In genomic region chr7:73536479-73536878, GRCh38 we compare ENCODE assay signal across 18 cellular contexts. TPM values are rescaled to one million over a fixed set of nuclear protein-coding genes. Genes with fewer than 3 reads are reported as not detected.
A peak's percentile ranks its signal among the peaks of the same experiment; 100 is the strongest.
DNase-seq lines count a peak whose midpoint lies in the region; ATAC-seq, FAIRE-seq and TF ChIP-seq lines count a peak whose summit lies in the region.
"Had no signal": no experiment of that assay in that cellular context is flagged by ENCODE, and none has a peak within 500 bp of the region (broad histone marks: within the 10 kb centered on the region; RNA-seq: fewer than 3 reads in every experiment).

No MANE protein-coding gene starts in this region.

- no peak overlapping the region for H3K4me3 ChIP-seq in cardiac muscle cell
- H3K4me3 ChIP-seq in right atrium auricular region, result no peak overlapping the region
- H3K4me3 ChIP-seq in GM12878, result no peak overlapping the region
- no peak overlapping the region for H3K4me3 ChIP-seq in lower lobe of right lung
- H3K4me3 ChIP-seq in tibial nerve, result no peak overlapping the region
- H3K4me3 ChIP-seq in SK-N-SH (ENCODE audit: low read depth in 2 of 2, low read length in 1 of 2), result no peak overlapping the region
- H3K4me3 ChIP-seq: A549; BLaER1 treated with 17β-estradiol and CSF1 and Interleukin-3, amounts not matched to agents 10 nM and 100 nM had no signal

- H3K9me2 ChIP-seq in SK-N-SH, result no peaks in the 10 kb centered on the region

- TF ChIP-seq EP300 in GM12878 (IDR thresholded peaks at IDR 0.05; ENCODE audit: borderline replicate concordance in 1 of 2, control insufficient read depth in 1 of 2, low read depth in 2 of 2, low read length in 2 of 2) (no peak), tibial nerve (IDR thresholded peaks at IDR 0.05) (no peak), SK-N-SH (IDR thresholded peaks at IDR 0.05; ENCODE audit: borderline replicate concordance in 1 of 2, low read depth in 1 of 2, low read length in 1 of 2) (no peak)

- H4K20me1 ChIP-seq in GM12878 (ENCODE audit: control insufficient read depth, insufficient read depth) (no peaks in the 10 kb centered on the region), SK-N-SH (ENCODE audit: insufficient read depth) (no peaks in the 10 kb centered on the region)

- SMC1A ChIA-PET in GM12878 (lab: Charles Lee; ENCODE audit: uncharacterized antibody, unreplicated experiment), result interaction anchor here (1.0 kb wide), 1 partner anchor 13 kb away, joined by 3 read pairs; no protein-coding TSS in a partner anchor

- BruUV-seq in GM12878 (replicated peaks; lab: Mats Ljungman, UMichigan), result TSS peak; percentile 53

- intact Hi-C loops in GM12878 (cut with micrococcal nuclease; ENCODE audit: unreplicated experiment) (no loop called here), lower lobe of right lung (cut with DNase I) (no loop called here)

- in situ Hi-C loops in GM12878 (cut with MboI), result no loop called here

- CTCF ChIA-PET in GM12878 (lab: Yijun Ruan, JAX), result interaction anchor here (0.7 kb wide), 1 partner anchor 15 kb away, joined by 4 read pairs; the partner anchor contains the start of gene BAZ1B
- CTCF ChIA-PET in SK-N-SH (lab: Yijun Ruan, JAX), result interaction anchor here (0.7 to 1.2 kb wide), 4 partner anchors 9 to 71 kb away, joined by 3 to 4 read pairs (median 3); no protein-coding TSS in a partner anchor

- no peaks in the 10 kb centered on the region for H3K4me1 ChIP-seq in cardiac muscle cell (ENCODE audit: low read depth)
- no peaks in the 10 kb centered on the region for H3K4me1 ChIP-seq in right atrium auricular region
- H3K4me1 ChIP-seq in GM12878 (ENCODE audit: control insufficient read depth, insufficient read depth, low read length), result no peaks in the 10 kb centered on the region
- no peaks in the 10 kb centered on the region for H3K4me1 ChIP-seq in lower lobe of right lung
- H3K4me1 ChIP-seq in tibial nerve, result no peaks in the 10 kb centered on the region
- no peaks in the 10 kb centered on the region for H3K4me1 ChIP-seq in SK-N-SH (ENCODE audit: control insufficient read depth in 1 of 2, insufficient read depth in 2 of 2, low read depth in 1 of 2, low read length in 1 of 2)
- H3K4me1 ChIP-seq: A549; BLaER1 treated with 17β-estradiol and CSF1 and Interleukin-3, amounts not matched to agents 10 nM and 100 nM had no signal

- TF ChIP-seq CTCF in cardiac muscle cell (IDR thresholded peaks at IDR 0.05; ENCODE audit: low read depth, low read length) (no peak), right atrium auricular region (IDR thresholded peaks at IDR 0.05) (no peak), GM12878 (IDR thresholded peaks at IDR 0.05 in 2 of 3, conservative IDR thresholded peaks at IDR 0.05 in 1 of 3; ENCODE audit: control insufficient read depth in 2 of 3, extremely low read depth in 1 of 3, insufficient read depth in 1 of 3, low read depth in 3 of 3, low read length in 3 of 3) (no peak), lower lobe of right lung (IDR thresholded peaks at IDR 0.05) (no peak), tibial nerve (IDR thresholded peaks at IDR 0.05) (no peak), SK-N-SH (IDR thresholded peaks at IDR 0.05) (no peak)

- RAD21 ChIA-PET in GM12878 (lab: Charles Lee; ENCODE audit: unreplicated experiment), result interaction anchor here (0.6 kb wide), 1 partner anchor 9 kb away, joined by 4 read pairs; no protein-coding TSS in a partner anchor

- peaks cover 32% of the 10 kb centered on the region for H3K36me3 ChIP-seq in cardiac muscle cell
- H3K36me3 ChIP-seq in right atrium auricular region, result peaks cover 63% of the 10 kb centered on the region
- H3K36me3 ChIP-seq in GM12878 (ENCODE audit: control insufficient read depth in 2 of 2, insufficient read depth in 2 of 2, low read length in 1 of 2), result peaks cover 21 to 23% of the 10 kb centered on the region in 2 experiments
- peaks cover 79% of the 10 kb centered on the region for H3K36me3 ChIP-seq in lower lobe of right lung
- H3K36me3 ChIP-seq in tibial nerve, result peaks cover 3 to 98% (median 32%) of the 10 kb centered on the region in 3 donors
- H3K36me3 ChIP-seq in SK-N-SH (replicated peaks in 1 of 2; ENCODE audit: control insufficient read depth in 1 of 2, insufficient read depth in 2 of 2, low read length in 1 of 2), result peaks cover 32 to 46% of the 10 kb centered on the region in 2 experiments

- H3K79me2 ChIP-seq in GM12878 (ENCODE audit: control insufficient read depth, insufficient read depth, low read length) (no peaks in the 10 kb centered on the region), SK-N-SH (ENCODE audit: insufficient read depth) (peaks cover 19% of the 10 kb centered on the region; the same call in 1 of the 2 replicates)

- H3K4me2 ChIP-seq in GM12878 (ENCODE audit: control insufficient read depth, insufficient read depth) (no peak overlapping the region), SK-N-SH (no peak overlapping the region)
- H3K4me2 ChIP-seq: A549; BLaER1 treated with 17β-estradiol and CSF1 and Interleukin-3, amounts not matched to agents 10 nM and 100 nM had no signal

- TF ChIP-seq RAD21 in GM12878 (IDR thresholded peaks at IDR 0.05; ENCODE audit: insufficient read depth, low read depth, low read length) (no peak), SK-N-SH (IDR thresholded peaks at IDR 0.05; ENCODE audit: low read length) (no peak)

- POLR2A ChIA-PET in GM12878 (lab: Charles Lee), result interaction anchor here (0.9 kb wide), 1 partner anchor 19 kb away, joined by 4 read pairs; no protein-coding TSS in a partner anchor
- POLR2A ChIA-PET in SK-N-SH (lab: Yijun Ruan, JAX), result no interaction called here

- H2AFZ ChIP-seq in GM12878 (ENCODE audit: control insufficient read depth, low read depth, low read length), result no peak overlapping the region
- H2AFZ ChIP-seq in SK-N-SH (ENCODE audit: low read depth), result no peak overlapping the region

- no peak for FAIRE-seq in GM12878 (lab: Jason Lieb, UNC)
- FAIRE-seq: A549, H1 had no signal

- TF ChIP-seq POLR2A in GM12878 (IDR thresholded peaks at IDR 0.05; ENCODE audit: low read depth, low read length), result no peak
- TF ChIP-seq POLR2A in tibial nerve (IDR thresholded peaks at IDR 0.05), result no peak

- no peak overlapping the region for H3K9ac ChIP-seq in GM12878 (ENCODE audit: control insufficient read depth, insufficient read depth, low read length)
- no peak overlapping the region for H3K9ac ChIP-seq in SK-N-SH
- H3K9ac ChIP-seq: BLaER1 treated with 17β-estradiol and CSF1 and Interleukin-3, amounts not matched to agents 10 nM and 100 nM had no signal

- H3K27ac ChIP-seq in cardiac muscle cell (peak overlapping the region; percentile 13), right atrium auricular region (no peak overlapping the region), GM12878 (ENCODE audit: control insufficient read depth, insufficient read depth) (no peak overlapping the region), lower lobe of right lung (no peak overlapping the region), tibial nerve (no peak overlapping the region), SK-N-SH (ENCODE audit: low read depth in 2 of 2, low read length in 1 of 2) (no peak overlapping the region)
- H3K27ac ChIP-seq: A549; BLaER1 treated with 17β-estradiol and CSF1 and Interleukin-3, amounts not matched to agents 10 nM and 100 nM had no signal

- H3F3A ChIP-seq in SK-N-SH (replicated peaks; ENCODE audit: insufficient read depth), result no peaks in the 10 kb centered on the region

- H3K9me3 ChIP-seq in cardiac muscle cell (ENCODE audit: low read depth) (no peaks in the 10 kb centered on the region), right atrium auricular region (no peaks in the 10 kb centered on the region), GM12878 (replicated peaks; ENCODE audit: control insufficient read depth, insufficient read depth, low read length) (no peaks in the 10 kb centered on the region), lower lobe of right lung (no peaks in the 10 kb centered on the region), tibial nerve (no peaks in the 10 kb centered on the region), SK-N-SH (no peaks in the 10 kb centered on the region)
- H3K9me3 ChIP-seq: A549; BLaER1 treated with 17β-estradiol and CSF1 and Interleukin-3, amounts not matched to agents 10 nM and 100 nM had no signal

- DNase-seq in cardiac muscle cell (ENCODE audit: low read depth in 1 of 2, low spot score in 1 of 2) (no peak), right atrium auricular region (ENCODE audit: low spot score) (no peak), GM12878 (ENCODE audit: low read depth, low spot score) (no peak), lower lobe of right lung (peak; percentile 22), NCI-H2107 (lab: John Stamatoyannopoulos, UW) (no peak), tibial nerve (ENCODE audit: low spot score in 2 of 2) (no peak), NCI-H82 (lab: John Stamatoyannopoulos, UW) (no peak), SK-N-SH (no peak)
- DNase-seq: CD8-positive, alpha-beta T cell; DMS79; KBM-7; NCI-H1048; NCI-H2081; NCI-H510A treated with DMSO at 0.1 percent for 48 hours; NCI-H774 had no signal

- no peaks in the 10 kb centered on the region for H3K27me3 ChIP-seq in cardiac muscle cell
- H3K27me3 ChIP-seq in right atrium auricular region, result no peaks in the 10 kb centered on the region
- no peaks in the 10 kb centered on the region for H3K27me3 ChIP-seq in GM12878 (replicated peaks in 1 of 2; ENCODE audit: control insufficient read depth in 2 of 2, insufficient read depth in 2 of 2, low read length in 1 of 2)
- no peaks in the 10 kb centered on the region for H3K27me3 ChIP-seq in lower lobe of right lung (ENCODE audit: low read depth)
- no peaks in the 10 kb centered on the region for H3K27me3 ChIP-seq in tibial nerve
- no peaks in the 10 kb centered on the region for H3K27me3 ChIP-seq in SK-N-SH (ENCODE audit: insufficient read depth)
- H3K27me3 ChIP-seq: BLaER1 treated with 17β-estradiol and CSF1 and Interleukin-3, amounts not matched to agents 10 nM and 100 nM had no signal

- ATAC-seq in GM12878 (no peak), lower lobe of right lung (no peak)
- ATAC-seq: CD8-positive, alpha-beta T cell had no signal

- WGBS in GM12878 (ENCODE audit: insufficient coverage, insufficient replicate concordance, low lambda C conversion rate, missing lambda C conversion rate), result 97% methylated on average over 5 of the region's 5 CpGs
- 77 to 87% methylated on average over 5 of the region's 5 CpGs for WGBS in tibial nerve, 2 donors
- 88% methylated on average over 5 of the region's 5 CpGs for WGBS in SK-N-SH (ENCODE audit: low lambda C conversion rate)

RNA-seq across cellular contexts. Expression of gene BAZ1B, which starts 14.4 kb away (rescaled TPM):
- total RNA-seq in cardiac muscle cell (35.1 and 42.5 TPM in 2 replicates), right atrium auricular region (10 to 100 TPM; 29.0 to 37.7 TPM), GM12878 (2014; rRNA removed) (50.3 and 50.4 TPM in 2 replicates), GM12878 (2014; rRNA removed; fragmentation: Illumina TruSeq; extraction: Trizol) (77.0 and 77.4 TPM in 2 replicates), GM12878 (2021) (64.5 and 68.2 TPM in 2 replicates), lower lobe of right lung (56.0 TPM), tibial nerve (10 to 100 TPM; 53.3 to 70.1 (median 63.6) TPM)
- polyA plus RNA-seq in cardiac muscle cell (18.1 and 19.7 TPM in 2 replicates), GM12878 (2011; rRNA removed) (33.8 and 39.6 TPM in 2 replicates), GM12878 (2014; fragmentation: Illumina TruSeq; extraction: Trizol) (73.8 and 82.0 TPM in 2 replicates), GM12878 (2014; fragmentation: Nextera tagmentation; extraction: Ambion mirVana) (10 to 100 TPM; 14.0 to 20.3 TPM), GM12878 (2014; rRNA removed) (38.6 and 39.1 TPM in 2 replicates), GM12878 (2016; fragmentation: Nextera tagmentation; extraction: Ambion mirVana) (10 to 100 TPM; 19.4 to 31.9 TPM), SK-N-SH (2012; rRNA removed) (19.7 and 20.9 TPM in 2 replicates)
- 79.5 and 82.3 TPM in 2 replicates for total RNA-seq in GM12878 (2013; cell fraction: nucleolus; rRNA removed)
- 20.1 TPM for polyA plus RNA-seq in GM12878 (2011; ENCODE audit: low read depth)
- polyA plus RNA-seq in GM12878 (2011; cell fraction: cytosol; rRNA removed), result 23.0 and 24.0 TPM in 2 replicates
- polyA plus RNA-seq in GM12878 (2011; cell fraction: nucleus; rRNA removed), result 21.5 and 34.1 TPM in 2 replicates
- polyA plus RNA-seq in GM12878 (2012), result 29.6 and 30.1 TPM in 2 replicates
- polyA minus RNA-seq in GM12878 (2011; rRNA and poly(A)+ RNA removed), result 46.8 and 48.2 TPM in 2 replicates
- 21.5 and 29.3 TPM in 2 replicates for polyA minus RNA-seq in GM12878 (2011; cell fraction: cytosol; rRNA and poly(A)+ RNA removed)
- polyA minus RNA-seq in GM12878 (2011; cell fraction: nucleus; rRNA and poly(A)+ RNA removed), result 13.4 and 22.1 TPM in 2 replicates
- polyA plus RNA-seq in SK-N-SH (2012; cell fraction: cytosol; rRNA removed), result 27.7 and 28.8 TPM in 2 replicates
- polyA plus RNA-seq in SK-N-SH (2012; cell fraction: nucleus; rRNA removed), result 22.7 and 29.4 TPM in 2 replicates

RNA-seq across cellular contexts. Expression of gene BCL7B, which starts 21.0 kb away (rescaled TPM):
- 34.4 and 36.7 TPM in 2 replicates for total RNA-seq in cardiac muscle cell
- polyA plus RNA-seq in cardiac muscle cell, result 37.8 and 45.7 TPM in 2 replicates
- 100 to 1,000 TPM; 108 to 128 TPM for total RNA-seq in right atrium auricular region
- total RNA-seq in GM12878 (2013; cell fraction: nucleolus; rRNA removed), result 7.6 and 8.2 TPM in 2 replicates
- 20.7 and 24.2 TPM in 2 replicates for total RNA-seq in GM12878 (2014; rRNA removed)
- total RNA-seq in GM12878 (2014; rRNA removed; fragmentation: Illumina TruSeq; extraction: Trizol), result 22.7 and 23.0 TPM in 2 replicates
- total RNA-seq in GM12878 (2021), result 49.4 and 60.9 TPM in 2 replicates
- polyA plus RNA-seq in GM12878 (2011; ENCODE audit: low read depth), result 19.8 TPM
- polyA plus RNA-seq in GM12878 (2011; rRNA removed), result 39.3 and 54.1 TPM in 2 replicates
- polyA plus RNA-seq in GM12878 (2011; cell fraction: cytosol; rRNA removed), result 52.4 and 73.8 TPM in 2 replicates
- 29.2 and 29.8 TPM in 2 replicates for polyA plus RNA-seq in GM12878 (2011; cell fraction: nucleus; rRNA removed)
- 30.3 and 61.8 TPM in 2 replicates for polyA plus RNA-seq in GM12878 (2012)
- 31.6 and 46.3 TPM in 2 replicates for polyA plus RNA-seq in GM12878 (2014; fragmentation: Illumina TruSeq; extraction: Trizol)
- polyA plus RNA-seq in GM12878 (2014; fragmentation: Nextera tagmentation; extraction: Ambion mirVana), result 10 to 100 TPM; 10.9 to 21.2 TPM
- 61.3 and 66.0 TPM in 2 replicates for polyA plus RNA-seq in GM12878 (2014; rRNA removed)
- 10 to 100 TPM; 61.7 to 61.8 TPM for polyA plus RNA-seq in GM12878 (2016; fragmentation: Nextera tagmentation; extraction: Ambion mirVana)
- 28.9 and 45.5 TPM in 2 replicates for polyA minus RNA-seq in GM12878 (2011; rRNA and poly(A)+ RNA removed)
- 25.5 and 36.7 TPM in 2 replicates for polyA minus RNA-seq in GM12878 (2011; cell fraction: cytosol; rRNA and poly(A)+ RNA removed)
- polyA minus RNA-seq in GM12878 (2011; cell fraction: nucleus; rRNA and poly(A)+ RNA removed), result 11.1 and 19.8 TPM in 2 replicates
- total RNA-seq in lower lobe of right lung, result 52.8 TPM
- total RNA-seq in tibial nerve, result 10 to 100 TPM; 46.1 to 76.2 (median 59.4) TPM
- polyA plus RNA-seq in SK-N-SH (2012; rRNA removed), result 107 and 114 TPM in 2 replicates
- 89.6 and 97.3 TPM in 2 replicates for polyA plus RNA-seq in SK-N-SH (2012; cell fraction: cytosol; rRNA removed)
- 64.0 and 86.4 TPM in 2 replicates for polyA plus RNA-seq in SK-N-SH (2012; cell fraction: nucleus; rRNA removed)

RNA-seq across cellular contexts. Expression of gene TBL2, which starts 41.9 kb away (rescaled TPM):
- total RNA-seq in cardiac muscle cell (79.0 and 80.3 TPM in 2 replicates), right atrium auricular region (10 to 100 TPM; 20.5 to 28.3 TPM), GM12878 (2014; rRNA removed) (33.3 and 35.3 TPM in 2 replicates), GM12878 (2014; rRNA removed; fragmentation: Illumina TruSeq; extraction: Trizol) (16.6 and 19.0 TPM in 2 replicates), GM12878 (2021) (28.7 and 31.7 TPM in 2 replicates), lower lobe of right lung (27.9 TPM), tibial nerve (10 to 100 TPM; 36.6 to 70.8 (median 49.2) TPM)
- polyA plus RNA-seq in cardiac muscle cell (65.3 and 70.8 TPM in 2 replicates), GM12878 (2011; rRNA removed) (11.0 and 21.7 TPM in 2 replicates), GM12878 (2014; fragmentation: Illumina TruSeq; extraction: Trizol) (11.6 and 15.3 TPM in 2 replicates), GM12878 (2014; fragmentation: Nextera tagmentation; extraction: Ambion mirVana) (1 to 10 TPM; 1.1 to 2.8 TPM), GM12878 (2014; rRNA removed) (28.9 and 35.1 TPM in 2 replicates), GM12878 (2016; fragmentation: Nextera tagmentation; extraction: Ambion mirVana) (10 to 100 TPM; 40.3 to 49.7 TPM), SK-N-SH (2012; rRNA removed) (45.5 and 63.6 TPM in 2 replicates)
- 63.3 and 70.1 TPM in 2 replicates for total RNA-seq in GM12878 (2013; cell fraction: nucleolus; rRNA removed)
- 13.7 TPM for polyA plus RNA-seq in GM12878 (2011; ENCODE audit: low read depth)
- 31.5 and 34.7 TPM in 2 replicates for polyA plus RNA-seq in GM12878 (2011; cell fraction: cytosol; rRNA removed)
- 25.0 and 32.1 TPM in 2 replicates for polyA plus RNA-seq in GM12878 (2011; cell fraction: nucleus; rRNA removed)
- 23.1 and 24.4 TPM in 2 replicates for polyA plus RNA-seq in GM12878 (2012)
- polyA minus RNA-seq in GM12878 (2011; rRNA and poly(A)+ RNA removed), result 38.1 and 53.6 TPM in 2 replicates
- polyA minus RNA-seq in GM12878 (2011; cell fraction: cytosol; rRNA and poly(A)+ RNA removed), result 18.9 and 22.6 TPM in 2 replicates
- 14.0 and 29.2 TPM in 2 replicates for polyA minus RNA-seq in GM12878 (2011; cell fraction: nucleus; rRNA and poly(A)+ RNA removed)
- polyA plus RNA-seq in SK-N-SH (2012; cell fraction: cytosol; rRNA removed), result 21.7 and 40.1 TPM in 2 replicates
- polyA plus RNA-seq in SK-N-SH (2012; cell fraction: nucleus; rRNA removed), result 59.0 and 76.7 TPM in 2 replicates
